9 cellular contexts compared by ENCODE assay signal in genomic region chr10:125148021-125148439, GRCh38. TPM values are rescaled to one million over a fixed set of nuclear protein-coding genes. Genes with fewer than 3 reads are reported as not detected.
DNase-seq lines count a peak whose midpoint lies in the region; ATAC-seq and TF ChIP-seq lines count a peak whose summit lies in the region.
"Had no signal": no experiment of that assay in that cellular context is flagged by ENCODE, and none has a peak within 500 bp of the region (broad histone marks: within the 10 kb centered on the region; RNA-seq: fewer than 3 reads in every experiment).

No MANE protein-coding gene starts in this region.

- ATAC-seq in RWPE2 (ENCODE audit: low read depth) (no peak), Right ventricle myocardium superior (ENCODE audit: poor library complexity) (peak; percentile 25), sciatic nerve (peak; percentile 54), GM19397 (IDR thresholded peaks at IDR 0.05; ENCODE audit: unreplicated experiment) (no peak), GM21360 (IDR thresholded peaks at IDR 0.05; ENCODE audit: unreplicated experiment) (no peak)

- H2AK5ac ChIP-seq in H9 (ENCODE audit: insufficient read length, low read length), result no peak overlapping the region

- no peak overlapping the region for H4K91ac ChIP-seq in H9 (ENCODE audit: insufficient read length, low read depth, low read length)

- DNase-seq in H9 (peak; percentile 23), RWPE2 (ENCODE audit: low spot score) (no peak), Right ventricle myocardium superior (peak; percentile 68), sciatic nerve (ENCODE audit: low spot score) (no peak), A172 (ENCODE audit: low spot score) (no peak)
- DNase-seq in activated naive CD4-positive, alpha-beta T cell treated with anti-CD3 and anti-CD28 coated beads, Interleukin-2, amount 50 U/mL, for 16 hours, result no peak
- DNase-seq: NCI-H748 treated with DMSO at 0.1 percent for 48 hours had no signal

- H3K27ac ChIP-seq in H9 (ENCODE audit: insufficient read length, low read depth, low read length), result no peak overlapping the region
- peak overlapping the region; percentile 89 for H3K27ac ChIP-seq in RWPE2 (ENCODE audit: poor library complexity, severe bottlenecking)

- peaks cover 24 to 55% (median 36%) of the 10 kb centered on the region in 3 experiments; a peak in 6 of 7 replicates for H3K36me3 Mint-ChIP-seq in H9 (ENCODE audit: insufficient read depth in 1 of 3, low read depth in 3 of 3)

- peak overlapping the region in 1 of 2 experiments; percentile 40; a peak in 2 of 5 replicates for H3K4me3 Mint-ChIP-seq in H9

- no peak for TF ChIP-seq CTCF in H9 (conservative IDR thresholded peaks at IDR 0.05)
- no peak for TF ChIP-seq CTCF in RWPE2 (IDR thresholded peaks at IDR 0.05; ENCODE audit: poor library complexity, severe bottlenecking)

- H3K4ac ChIP-seq in H9 (ENCODE audit: low read depth, low read length), result no peak overlapping the region

- H3K79me2 ChIP-seq in H9 (ENCODE audit: insufficient read depth, low read length), result peaks cover 80% of the 10 kb centered on the region

- no peak overlapping the region for H2BK5ac ChIP-seq in H9 (ENCODE audit: insufficient read length, low read length)

- H3K18ac ChIP-seq in H9 (ENCODE audit: insufficient read length, low read depth, low read length), result no peak overlapping the region

- no peak overlapping the region for H3K4me3 ChIP-seq in RWPE2 (ENCODE audit: severe bottlenecking)

- H3K4me1 Mint-ChIP-seq in H9, result peaks cover 80 to 87% of the 10 kb centered on the region in 2 experiments

- H2BK15ac ChIP-seq in H9 (ENCODE audit: low read depth, low read length), result no peak overlapping the region

- H2BK12ac ChIP-seq in H9 (ENCODE audit: insufficient read length, low read depth, low read length), result no peak overlapping the region

- no peak overlapping the region for H3T11ph ChIP-seq in H9 (ENCODE audit: low read length)

- peak overlapping the region; percentile 65 to 91 (median 89); a peak in 5 of 7 replicates for H3K27ac Mint-ChIP-seq in H9

- no peaks in the 10 kb centered on the region for H3K9me3 Mint-ChIP-seq in H9

- H3K4me2 ChIP-seq in H9 (ENCODE audit: insufficient read depth, insufficient read length, low read length), result no peak overlapping the region

- no peaks in the 10 kb centered on the region for H4K20me1 ChIP-seq in H9 (ENCODE audit: control insufficient read depth, insufficient read depth, insufficient read length)

- H2BK120ac ChIP-seq in H9 (ENCODE audit: low read depth, low read length, poor library complexity, severe bottlenecking), result no peak overlapping the region

- no peak overlapping the region for H3K9ac ChIP-seq in H9 (ENCODE audit: extremely low read depth, insufficient read length, low read length)

- H3K23ac ChIP-seq in H9 (ENCODE audit: insufficient read length, low read depth, low read length), result no peak overlapping the region

- no peaks in the 10 kb centered on the region for H3K27me3 Mint-ChIP-seq in H9 (ENCODE audit: low read depth)

- no CpG with 5 or more reads among the region's 7 CpGs for WGBS in H9 (ENCODE audit: extremely low coverage, insufficient read length, low lambda C conversion rate)

- H3K4me1 ChIP-seq in H9 (ENCODE audit: insufficient read depth, low read length), result peaks cover 24% of the 10 kb centered on the region; the same call in 1 of the 2 replicates
- H3K4me1 ChIP-seq in RWPE2 (ENCODE audit: insufficient read depth, poor library complexity, severe bottlenecking), result peaks cover 52% of the 10 kb centered on the region

- no peak overlapping the region for H3K14ac ChIP-seq in H9 (ENCODE audit: insufficient read depth, low read length)

- H4K8ac ChIP-seq in H9 (replicated peaks; ENCODE audit: insufficient read length, low read depth, low read length), result no peak overlapping the region

- no peaks in the 10 kb centered on the region for H3K27me3 ChIP-seq in H9 (ENCODE audit: insufficient read depth, low read length)
- H3K27me3 ChIP-seq in RWPE2 (ENCODE audit: insufficient read depth, poor library complexity, severe bottlenecking), result no peaks in the 10 kb centered on the region

- intact Hi-C loops in Right ventricle myocardium superior (cut with DNase I) (no loop called here), sciatic nerve (cut with DNase I) (no loop called here)

- no peak overlapping the region for H2BK20ac ChIP-seq in H9 (ENCODE audit: low read depth, low read length, poor library complexity, severe bottlenecking)

- H3K9me3 ChIP-seq in H9 (ENCODE audit: control insufficient read depth, low read depth, low read length) (no peaks in the 10 kb centered on the region), RWPE2 (ENCODE audit: severe bottlenecking) (no peaks in the 10 kb centered on the region)

- H2AFZ ChIP-seq in H9 (ENCODE audit: low read length), result no peak overlapping the region

- peaks cover 56% of the 10 kb centered on the region for H3K36me3 ChIP-seq in RWPE2 (ENCODE audit: low read depth)

- peaks cover 4% of the 10 kb centered on the region for H3K23me2 ChIP-seq in H9 (ENCODE audit: insufficient read length, low read depth, low read length, poor library complexity, severe bottlenecking)

- no peak overlapping the region for H3K56ac ChIP-seq in H9 (ENCODE audit: insufficient read length, low read depth, low read length)

- peaks cover 2% of the 10 kb centered on the region for H3K79me1 ChIP-seq in H9 (ENCODE audit: insufficient read depth, low read depth, low read length, poor library complexity, severe bottlenecking)

- H4K5ac ChIP-seq in H9 (ENCODE audit: insufficient read length, low read depth, low read length), result no peak overlapping the region

RNA-seq across cellular contexts. Expression of gene CTBP2, which starts 12.3 kb away (rescaled TPM):
- total RNA-seq in H9 (2021), result 212 and 218 TPM in 2 replicates
- 29.4 TPM for total RNA-seq in Right ventricle myocardium superior
- 46.9 TPM for total RNA-seq in sciatic nerve
- total RNA-seq in A172 (2014; rRNA removed; shearing (Covaris generic)), result 35.0 and 35.5 TPM in 2 replicates

Comparison
In these comparisons a context has a peak if more than half of its experiments do, and no peak if none do; other contexts are left out.
1. DNase-seq: peak in H9 (single experiment) and Right ventricle myocardium superior (single experiment); none in RWPE2 (single experiment), sciatic nerve (single experiment), A172 (single experiment) and activated naive CD4-positive, alpha-beta T cell treated with anti-CD3 and anti-CD28 coated beads, Interleukin-2, amount 50 U/mL, for 16 hours (single experiment).
2. ATAC-seq: peak in Right ventricle myocardium superior (single experiment) and sciatic nerve (single experiment); none in RWPE2 (single experiment), GM19397 (single experiment) and GM21360 (single experiment).